25 cellular contexts compared by ENCODE assay signal in the genomic region with DNA sequence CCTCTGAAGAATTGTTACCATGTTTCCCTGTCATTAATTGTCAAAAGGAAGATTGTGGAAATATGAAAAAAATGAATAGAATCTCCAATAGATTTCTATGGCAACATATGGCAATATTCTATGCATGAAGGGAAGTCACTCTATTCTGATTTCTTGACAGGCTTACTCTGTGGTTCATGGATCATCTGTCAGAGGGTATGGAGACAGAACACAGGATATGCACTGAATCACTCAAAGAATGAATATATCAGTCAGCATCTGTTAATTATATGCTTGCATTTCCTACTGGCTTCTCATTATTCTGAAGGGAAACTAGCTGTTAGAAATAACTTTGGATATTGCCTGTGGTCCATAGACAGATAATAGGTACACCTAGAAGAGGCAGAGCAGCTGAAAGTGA.
"Had no signal": no experiment of that assay in that cellular context is flagged by ENCODE, and none has a peak within 500 bp of the region (broad histone marks: within the 10 kb centered on the region; RNA-seq: fewer than 3 reads in every experiment).

No MANE protein-coding gene starts in this region.

- H3K27ac ChIP-seq: coronary artery, esophagus squamous epithelium, left lung, neural progenitor cell, prostate gland, sigmoid colon, stomach, thyroid gland, vagina had no signal

- DNase-seq: dermis blood vessel endothelial cell; effector memory CD4-positive, alpha-beta T cell; erythroblast; esophagus squamous epithelium; foreskin melanocyte; hypothalamus; left cardiac atrium; left lung; mesenchymal stem cell; mucosa of descending colon; naive B cell; right cardiac atrium; sigmoid colon; stimulated activated CD4-positive, alpha-beta T cell treated with anti-CD3 and anti-CD28 coated beads, Interleukin-2, amount 100 ng/mL, for 24 hours; stimulated activated CD4-positive, alpha-beta T cell treated with anti-CD3 and anti-CD28 coated beads, Interleukin-4, amount 100 ng/mL, for 24 hours; stimulated activated naive CD4-positive, alpha-beta T cell treated with Interleukin-2 at 50 U/mL for 16 hours; stomach; thyroid gland; trophoblast cell had no signal

- H3K9me3 ChIP-seq: esophagus squamous epithelium, left lung, mucosa of descending colon, prostate gland, sigmoid colon, stomach, thyroid gland, vagina had no signal

- ATAC-seq: left cardiac atrium; left lung; mucosa of descending colon; natural killer cell treated with Interleukin-12 subunit alpha and Interleukin-12 subunit beta and Interleukin-15 and Interleukin-18, amount 100 ng/mL, for 72 hours; right cardiac atrium; stimulated activated effector memory CD8-positive, alpha-beta T cell treated with anti-CD3 and anti-CD28 coated beads, Interleukin-12 subunit alpha, Interleukin-12 subunit beta, amount 100 ng/mL, for 72 hours had no signal

- H3K4me3 ChIP-seq: coronary artery, esophagus squamous epithelium, left lung, mucosa of descending colon, neural progenitor cell, prostate gland, sigmoid colon, stomach, thyroid gland, vagina had no signal

- H3K4me1 ChIP-seq: esophagus squamous epithelium, left lung, neural progenitor cell, prostate gland, sigmoid colon, stomach, thyroid gland, vagina had no signal

- H3K36me3 ChIP-seq: esophagus squamous epithelium, left lung, neural progenitor cell, prostate gland, sigmoid colon, stomach, thyroid gland, vagina had no signal

- H3K27me3 ChIP-seq: esophagus squamous epithelium, left lung, neural progenitor cell, sigmoid colon, stomach, thyroid gland, vagina had no signal
